In genomic region chr1:244180256-244180655, GRCh38 we compare ENCODE assay signal across 21 cellular contexts.
DNase-seq lines count a peak whose midpoint lies in the region; ATAC-seq and TF ChIP-seq lines count a peak whose summit lies in the region.
"Had no signal": no experiment of that assay in that cellular context is flagged by ENCODE, and none has a peak within 500 bp of the region (broad histone marks: within the 10 kb centered on the region; RNA-seq: fewer than 3 reads in every experiment).

No MANE protein-coding gene starts in this region.

- H3K4ac ChIP-seq in IMR-90 (ENCODE audit: low read depth, low read length) = no peak overlapping the region

- H3K27me3 ChIP-seq in IMR-90 (ENCODE audit: control insufficient read depth, insufficient read depth, low read length) = no peaks in the 10 kb centered on the region
- H3K27me3 ChIP-seq: Peyer's patch, SJSA1 had no signal

- no peak overlapping the region for H3K18ac ChIP-seq in IMR-90 (ENCODE audit: low read depth, low read length)

- no peak for TF ChIP-seq RAD21 in IMR-90 (IDR thresholded peaks at IDR 0.05; ENCODE audit: low read length)

- H3K27me3 Mint-ChIP-seq in stimulated activated naive B cell treated with anti-CD40 and anti-IgM and Interleukin-4, amounts not matched to agents 10 μg/mL and 1 μg/mL and 100 μg/mL, for 72 hours = peaks cover 0 to 5% of the 10 kb centered on the region in 2 donors
- H3K27me3 Mint-ChIP-seq: CD4-positive, CD25-positive, alpha-beta regulatory T cell had no signal

- H4K8ac ChIP-seq in IMR-90 (ENCODE audit: low read depth in 2 of 2, low read length in 2 of 2) = no peak overlapping the region

- POLR2A ChIA-PET in IMR-90 (lab: Charles Lee; ENCODE audit: unreplicated experiment) = no interaction called here

- in situ Hi-C loops in IMR-90 (cut with MboI; ENCODE audit: low sequenced_read_pairs) = no loop called here

- H3K4me1 Mint-ChIP-seq in stimulated activated naive B cell treated with anti-CD40 and anti-IgM and Interleukin-4, amounts not matched to agents 10 μg/mL and 1 μg/mL and 100 μg/mL, for 72 hours = no peaks in the 10 kb centered on the region
- H3K4me1 Mint-ChIP-seq: CD4-positive, CD25-positive, alpha-beta regulatory T cell had no signal

- H3K9me3 ChIP-seq in IMR-90 (ENCODE audit: control insufficient read depth, insufficient read depth, low read length) = no peaks in the 10 kb centered on the region
- H3K9me3 ChIP-seq: A549, HAP-1, Peyer's patch, SJSA1 had no signal

- no peak overlapping the region for H2BK120ac ChIP-seq in IMR-90 (ENCODE audit: low read depth, low read length)

- H4K91ac ChIP-seq in IMR-90 (ENCODE audit: insufficient read depth, low read depth, low read length) = no peak overlapping the region

- H3K4me3 ChIP-seq in IMR-90 (ENCODE audit: insufficient read depth, low read depth, low read length) = no peak overlapping the region
- H3K4me3 ChIP-seq in foreskin fibroblast (ENCODE audit: low read depth in 1 of 2, low read length in 2 of 2) = no peak overlapping the region
- H3K4me3 ChIP-seq: A549, GM23338, HAP-1, Peyer's patch, SJSA1 had no signal

- H3K79me1 ChIP-seq in IMR-90 (ENCODE audit: low read depth in 1 of 2, low read length in 2 of 2) = no peaks in the 10 kb centered on the region

- no peak overlapping the region for H4K5ac ChIP-seq in IMR-90 (ENCODE audit: low read depth, low read length)

- no peak overlapping the region for H2AK5ac ChIP-seq in IMR-90 (ENCODE audit: low read depth, low read length)

- no peak for TF ChIP-seq POLR2A in IMR-90 (IDR thresholded peaks at IDR 0.05; ENCODE audit: low read depth, low read length)

- H3K9me1 ChIP-seq in IMR-90 (ENCODE audit: insufficient read depth, low read length) = no peaks in the 10 kb centered on the region; the same call in 1 of the 2 replicates

- no TSS peak for BruUV-seq in IMR-90 (replicated peaks; lab: Mats Ljungman, UMichigan)

- H4K20me1 ChIP-seq in IMR-90 (ENCODE audit: insufficient read depth, low read length) = no peaks in the 10 kb centered on the region

- no peak overlapping the region for H3K27ac ChIP-seq in IMR-90 (ENCODE audit: insufficient read depth, low read length)
- H3K27ac ChIP-seq: A549, Peyer's patch, SJSA1 had no signal

- no peaks in the 10 kb centered on the region for H3K9me3 Mint-ChIP-seq in stimulated activated naive B cell treated with anti-CD40 and anti-IgM and Interleukin-4, amounts not matched to agents 10 μg/mL and 1 μg/mL and 100 μg/mL, for 72 hours
- H3K9me3 Mint-ChIP-seq: GM23338 had no signal

- H2AK9ac ChIP-seq in IMR-90 (replicated peaks; ENCODE audit: low read depth, low read length, poor library complexity) = no peak overlapping the region

- H3K36me3 Mint-ChIP-seq in stimulated activated naive B cell treated with anti-CD40 and anti-IgM and Interleukin-4, amounts not matched to agents 10 μg/mL and 1 μg/mL and 100 μg/mL, for 72 hours = no peaks in the 10 kb centered on the region
- H3K36me3 Mint-ChIP-seq: CD4-positive, CD25-positive, alpha-beta regulatory T cell had no signal

- no peak overlapping the region for H3K23ac ChIP-seq in IMR-90 (ENCODE audit: low read depth, low read length)

- H3K4me3 Mint-ChIP-seq in stimulated activated naive B cell treated with anti-CD40 and anti-IgM and Interleukin-4, amounts not matched to agents 10 μg/mL and 1 μg/mL and 100 μg/mL, for 72 hours = no peak overlapping the region
- H3K4me3 Mint-ChIP-seq: CD4-positive, CD25-positive, alpha-beta regulatory T cell; GM23338 had no signal

- WGBS in IMR-90 (ENCODE audit: extremely low coverage in 2 of 2, insufficient read length in 1 of 2), 2 experiments = no CpG with 5 or more reads among the region's 3 CpGs

- TF ChIP-seq CTCF in IMR-90 (conservative IDR thresholded peaks at IDR 0.05; ENCODE audit: low read depth, low read length) = no peak
- TF ChIP-seq CTCF in foreskin fibroblast (IDR thresholded peaks at IDR 0.05; ENCODE audit: low read depth, low read length) = no peak

- CTCF ChIA-PET in IMR-90 (lab: Yijun Ruan, JAX) = no interaction called here

- ATAC-seq in IMR-90 (ENCODE audit: low read depth) (peak; percentile 46), HG03039 (IDR thresholded peaks at IDR 0.05; ENCODE audit: unreplicated experiment) (no peak), HG03439 (IDR thresholded peaks at IDR 0.05; ENCODE audit: unreplicated experiment) (no peak)
- no peak for ATAC-seq in stimulated activated naive B cell treated with anti-CD40 and anti-IgM and Interleukin-4, amounts not matched to agents 10 μg/mL and 1 μg/mL and 100 μg/mL, for 72 hours (replicated peaks)
- ATAC-seq: A549, GM23338 had no signal

- H3K4me2 ChIP-seq in IMR-90 (ENCODE audit: low read depth, low read length) = no peak overlapping the region
- H3K4me2 ChIP-seq: A549, GM23338 had no signal

- no peak overlapping the region for H3K56ac ChIP-seq in IMR-90 (ENCODE audit: extremely low read depth, insufficient read depth, low read length)

- dilution Hi-C loops in IMR-90 (cut with HindIII; ENCODE audit: low sequenced_read_pairs, unreplicated experiment) = no loop called here

- DNase-seq in IMR-90 (peak; percentile 80), dermis blood vessel endothelial cell (peak; percentile 58), foreskin fibroblast (peak; percentile 34 to 49), pulmonary artery endothelial cell (ENCODE audit: low read depth, low spot score) (peak; percentile 19), DMS53 (lab: John Stamatoyannopoulos, UW) (no peak)
- DNase-seq in stimulated activated naive B cell treated with anti-CD40 and anti-IgM and Interleukin-4, amounts not matched to agents 10 μg/mL and 1 μg/mL and 100 μg/mL, for 72 hours = no peak
- DNase-seq: CD4-positive, CD25-positive, alpha-beta regulatory T cell; DMS79; MM.1S; NCI-H1048; NCI-H1417 treated with DMSO at 0.1 percent for 48 hours; NCI-H187; NCI-H446; NCI-H526; Peyer's patch had no signal

- H3K36me3 ChIP-seq in IMR-90 (ENCODE audit: control insufficient read depth, insufficient read depth, low read length) = no peaks in the 10 kb centered on the region
- H3K36me3 ChIP-seq: HAP-1, Peyer's patch, SJSA1 had no signal

- no peak overlapping the region for H3K14ac ChIP-seq in IMR-90 (replicated peaks; ENCODE audit: low read depth, low read length)

- intact Hi-C loops in IMR-90 (cut with micrococcal nuclease) = no loop called here

- no peak overlapping the region for H2BK5ac ChIP-seq in IMR-90 (ENCODE audit: low read depth, low read length, poor library complexity, severe bottlenecking)

- H3K27ac Mint-ChIP-seq in stimulated activated naive B cell treated with anti-CD40 and anti-IgM and Interleukin-4, amounts not matched to agents 10 μg/mL and 1 μg/mL and 100 μg/mL, for 72 hours = no peak overlapping the region
- H3K27ac Mint-ChIP-seq: CD4-positive, CD25-positive, alpha-beta regulatory T cell; GM23338 had no signal

- H2BK15ac ChIP-seq in IMR-90 (ENCODE audit: low read depth, low read length) = no peak overlapping the region

- peak overlapping the region; percentile 8 for H2AFZ ChIP-seq in IMR-90 (replicated peaks; ENCODE audit: low read length, poor library complexity)
- H2AFZ ChIP-seq: GM23338 had no signal

- H3K4me1 ChIP-seq in IMR-90 (ENCODE audit: control insufficient read depth, insufficient read depth, low read length) = 0 out of 2 replicates have a peak, but pooled peaks cover 1% of the 10 kb centered on the region
- H3K4me1 ChIP-seq: Peyer's patch, SJSA1 had no signal

- H3K9ac ChIP-seq in IMR-90 (ENCODE audit: low read depth, low read length) = no peak overlapping the region

- no peak overlapping the region for H2BK20ac ChIP-seq in IMR-90 (ENCODE audit: low read depth, low read length)

TF ChIP-seq in IMR-90, 13 proteins besides CTCF, POLR2A, EP300 and RAD21:
- TF ChIP-seq RCOR1 (IDR thresholded peaks at IDR 0.05; ENCODE audit: insufficient replicate concordance, low read length) (no peak), SMC3 (IDR thresholded peaks at IDR 0.05; ENCODE audit: low read depth, low read length) (no peak), BHLHE40 (IDR thresholded peaks at IDR 0.05; ENCODE audit: low read depth, low read length) (no peak), CEBPB (IDR thresholded peaks at IDR 0.05; ENCODE audit: low read depth, low read length) (no peak), MXI1 (IDR thresholded peaks at IDR 0.05; ENCODE audit: borderline replicate concordance, low read depth, low read length) (no peak), MAFK (IDR thresholded peaks at IDR 0.05; ENCODE audit: low read depth, low read length) (no peak)

Comparison
In these comparisons a context has a peak if more than half of its experiments do, and no peak if none do; other contexts are left out.
1. DNase-seq: peak in IMR-90 (single experiment), dermis blood vessel endothelial cell (single experiment), foreskin fibroblast (2 of 2) and pulmonary artery endothelial cell (single experiment); none in DMS53 (single experiment) and stimulated activated naive B cell treated with anti-CD40 and anti-IgM and Interleukin-4, amounts not matched to agents 10 μg/mL and 1 μg/mL and 100 μg/mL, for 72 hours (single experiment).